ENCODE assay signal across 8 cellular contexts in genomic region chr1:201539561-201540404, GRCh38. TPM values are rescaled to one million over a fixed set of nuclear protein-coding genes. Genes with fewer than 3 reads are reported as not detected.
DNase-seq lines count a peak whose midpoint lies in the region; ATAC-seq lines count a peak whose summit lies in the region.

No MANE protein-coding gene starts in this region.

- H3K4me1 ChIP-seq in CD8-positive, alpha-beta memory T cell (ENCODE audit: insufficient read depth, low read length) = peaks cover 15% of the 10 kb centered on the region

- peak overlapping the region; percentile 16 to 81 (median 74) for H3K4me3 Mint-ChIP-seq in CD8-positive, alpha-beta memory T cell

- POLR2A ChIA-PET in CD8-positive, alpha-beta memory T cell (lab: Charles Lee) = no interaction called here

- peak overlapping the region; percentile 27 for H3K4me3 ChIP-seq in CD8-positive, alpha-beta memory T cell (ENCODE audit: low read length)
- peak overlapping the region; percentile 61 for H3K4me3 ChIP-seq in MG63

- H3K27me3 ChIP-seq in CD8-positive, alpha-beta memory T cell (ENCODE audit: insufficient read depth, low read length, poor library complexity, severe bottlenecking) = peaks cover 31% of the 10 kb centered on the region
- H3K27me3 ChIP-seq in MG63 = no peaks in the 10 kb centered on the region

- CTCF ChIA-PET in CD8-positive, alpha-beta memory T cell (lab: Charles Lee) = interaction anchor here (1.3 kb wide), 1 partner anchor 9 kb away, joined by 5 read pairs; no protein-coding TSS in a partner anchor

- H3K27ac ChIP-seq in CD8-positive, alpha-beta memory T cell (ENCODE audit: low read depth, low read length) = no peak overlapping the region

- no peak for DNase-seq in CD8-positive, alpha-beta memory T cell
- DNase-seq in MG63 (peak; percentile 72), UCSD-AML1 (lab: John Stamatoyannopoulos, UW; ENCODE audit: unreplicated experiment) (peak; percentile 46), fibroblast of peridontal ligament (ENCODE audit: extremely low read depth) (peak; percentile 57), myocyte (ENCODE audit: low read depth) (peak; percentile 86)

- H3K9me3 ChIP-seq in CD8-positive, alpha-beta memory T cell (ENCODE audit: low read length) = no peaks in the 10 kb centered on the region
- no peaks in the 10 kb centered on the region for H3K9me3 ChIP-seq in MG63

- H3K9me3 Mint-ChIP-seq in CD8-positive, alpha-beta memory T cell = peaks cover 0 to 4% (median 0%) of the 10 kb centered on the region in 5 donors

- H3K4me1 Mint-ChIP-seq in CD8-positive, alpha-beta memory T cell = peaks cover 19 to 28% (median 20%) of the 10 kb centered on the region in 3 donors

- H3K36me3 ChIP-seq in CD8-positive, alpha-beta memory T cell (ENCODE audit: insufficient read depth, low read length) = no peaks in the 10 kb centered on the region
- no peaks in the 10 kb centered on the region for H3K36me3 ChIP-seq in MG63

- H3K27me3 Mint-ChIP-seq in CD8-positive, alpha-beta memory T cell = peaks cover 41 to 76% of the 10 kb centered on the region in 2 donors

- ATAC-seq in HG02623 (IDR thresholded peaks at IDR 0.05; ENCODE audit: unreplicated experiment) (no peak), GM18519 (IDR thresholded peaks at IDR 0.05; ENCODE audit: low FRiP score, unreplicated experiment) (no peak), HG03469 (IDR thresholded peaks at IDR 0.05; ENCODE audit: unreplicated experiment) (no peak)

- peaks cover 0 to 13% (median 3%) of the 10 kb centered on the region in 3 donors for H3K36me3 Mint-ChIP-seq in CD8-positive, alpha-beta memory T cell

- H3K27ac Mint-ChIP-seq in CD8-positive, alpha-beta memory T cell = peak overlapping the region in 1 of 8 donors; percentile 50

RNA-seq across cellular contexts. Expression of gene NAV1, which starts 0.9 kb away (rescaled TPM):
- total RNA-seq in CD8-positive, alpha-beta memory T cell = under 1 TPM; 0.77 to 0.95 TPM
- polyA plus RNA-seq in CD8-positive, alpha-beta memory T cell = 1.8 TPM
- total RNA-seq in MG63 (2014; rRNA removed; shearing (Covaris generic); ENCODE audit: low replicate concordance) = 17.7 and 22.9 TPM in 2 replicates
- total RNA-seq in myocyte = 30.5 and 43.3 TPM in 2 replicates
- polyA plus RNA-seq in myocyte (2012) = 55.9 TPM

RNA-seq across cellular contexts. Expression of gene CSRP1, which starts 32.9 kb away (rescaled TPM):
- total RNA-seq in CD8-positive, alpha-beta memory T cell = 10 to 100 TPM; 66.9 to 67.6 TPM
- polyA plus RNA-seq in CD8-positive, alpha-beta memory T cell = 65.0 TPM
- total RNA-seq in MG63 (2014; rRNA removed; shearing (Covaris generic); ENCODE audit: low replicate concordance) = 108 and 190 TPM in 2 replicates
- 184 and 198 TPM in 2 replicates for total RNA-seq in myocyte
- polyA plus RNA-seq in myocyte (2012) = 472 TPM

Comparison
In these comparisons a context has a peak if more than half of its experiments do, and no peak if none do; other contexts are left out.
1. DNase-seq: peak in MG63 (single experiment), UCSD-AML1 (single experiment), fibroblast of peridontal ligament (single experiment) and myocyte (single experiment); none in CD8-positive, alpha-beta memory T cell (0 of 5).